27 cellular contexts compared by ENCODE assay signal in the genomic region with DNA sequence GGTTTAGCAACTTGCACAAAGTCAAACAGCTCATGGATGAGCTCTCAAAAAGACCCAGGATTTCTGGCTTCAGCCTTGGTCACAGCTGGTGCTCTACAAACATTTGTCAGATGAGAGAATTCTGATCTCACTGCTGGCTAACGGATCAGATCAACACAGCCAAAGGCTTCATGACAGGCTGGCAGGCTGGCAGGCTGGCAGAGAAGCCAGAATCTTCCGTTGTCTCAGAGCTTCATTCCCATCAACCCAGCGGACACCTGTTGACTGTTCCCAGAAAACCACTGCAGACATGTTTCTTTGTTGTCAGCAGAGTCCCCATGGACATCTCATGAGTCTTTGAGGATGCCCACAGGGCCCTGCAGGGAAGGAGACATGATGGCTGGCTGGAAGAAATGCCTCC.
"Had no signal": no experiment of that assay in that cellular context is flagged by ENCODE, and none has a peak within 500 bp of the region (broad histone marks: within the 10 kb centered on the region; RNA-seq: fewer than 3 reads in every experiment).

No MANE protein-coding gene starts in this region.

- DNase-seq: activated CD4-positive, alpha-beta memory T cell treated with anti-CD3 and anti-CD28 coated beads, Interleukin-2, amount 10 ng/mL, durations not matched to agents 7 days and 5 days; activated CD4-positive, alpha-beta T cell treated with anti-CD3 and anti-CD28 coated beads for 36 hours; activated CD4-positive, alpha-beta T cell treated with anti-CD3 and anti-CD28 coated beads, Interleukin-2, amount 50 U/mL, for 1 hour; activated gamma-delta T cell; activated naive CD4-positive, alpha-beta T cell treated with anti-CD3 and anti-CD28 coated beads for 36 hours; activated T-cell treated with anti-CD3 and anti-CD28 coated beads for 4 hours; activated T-cell treated with anti-CD3 and anti-CD28 coated beads, Interleukin-2, amount 50 U/mL, for 48 hours; KG1; MV-4-11; NCI-H1092 treated with DMSO at 0.1 percent for 48 hours; NCI-H1417 treated with DMSO at 0.1 percent for 48 hours; NCI-H1694 treated with DMSO at 0.1 percent for 48 hours; NCI-H2029 treated with DMSO at 0.1 percent for 48 hours; NCI-H345; NCI-H510A; NCI-H526 treated with DMSO at 0.1 percent for 48 hours; NCI-H82; OCI-M1; RPMI8226; SJCRH30; SK-N-SH; T-helper 1 cell had no signal

- H3K4me3 ChIP-seq: breast epithelium, SJCRH30 had no signal

- H3K36me3 ChIP-seq: breast epithelium, SJCRH30 had no signal

- H3K4me2 ChIP-seq: SK-N-SH had no signal

- H3K4me1 ChIP-seq: breast epithelium, SJCRH30 had no signal

- H3K9ac ChIP-seq: SK-N-SH had no signal

- H3K9me3 ChIP-seq: breast epithelium, SJCRH30, SK-N-SH had no signal

- ATAC-seq: activated CD4-positive, alpha-beta T cell treated with anti-CD3 and anti-CD28 coated beads for 36 hours; activated T-helper 17 cell treated with anti-CD3 and anti-CD28 coated beads, Interleukin-2, amount 50 U/mL, for 72 hours; Panc1; Right ventricle myocardium inferior had no signal

- H3K27ac ChIP-seq: breast epithelium, SJCRH30, VCaP had no signal

- H3K27me3 ChIP-seq: breast epithelium had no signal
